ENCODE assay signal across 16 cellular contexts in the genomic region with DNA sequence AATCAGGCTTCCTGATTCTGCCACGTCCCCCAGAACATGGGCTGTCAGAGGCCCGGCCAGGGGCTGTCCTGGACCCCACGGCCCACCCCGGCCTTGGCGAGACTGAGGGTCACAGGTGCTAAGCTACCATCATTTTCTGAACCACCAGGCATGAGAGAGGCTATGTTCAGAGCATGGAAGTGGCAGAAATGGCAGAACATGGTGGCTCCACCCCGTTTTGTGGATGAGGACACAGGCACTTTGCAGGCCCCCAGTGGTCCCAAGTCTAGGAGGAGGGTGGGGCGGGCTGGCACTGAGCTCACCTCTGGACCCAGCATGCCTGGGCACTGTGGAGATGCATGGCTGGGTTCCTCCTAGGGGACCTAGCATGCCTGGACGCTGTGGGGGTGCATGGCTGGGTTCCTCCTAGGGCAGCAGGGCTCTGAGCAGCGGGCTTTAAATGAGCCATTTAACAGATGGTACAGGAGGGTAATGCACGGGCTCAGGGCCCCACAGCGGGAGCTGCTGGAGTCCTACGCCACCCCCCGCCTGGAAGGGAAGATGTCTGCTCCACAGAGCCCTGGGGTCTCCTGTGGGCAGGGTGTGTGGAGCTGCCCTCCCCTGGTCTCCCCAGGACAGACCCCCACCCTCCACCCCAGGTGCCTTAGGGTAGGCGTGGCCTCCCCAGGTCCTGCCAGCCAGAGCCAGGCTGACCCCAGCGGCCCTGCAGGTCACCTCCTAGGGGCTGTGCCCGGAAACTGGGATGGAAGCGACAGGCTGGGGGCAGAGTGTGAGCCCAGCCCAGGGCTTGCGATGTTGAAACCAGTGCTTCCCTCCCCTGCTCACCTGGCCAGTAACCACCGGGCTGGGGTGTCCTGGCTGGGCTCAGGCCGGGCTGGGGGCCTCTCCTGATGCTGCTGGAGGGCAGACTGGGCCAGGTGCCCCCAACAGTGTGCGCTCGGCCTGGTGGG. TPM values are rescaled to one million over a fixed set of nuclear protein-coding genes. Genes with fewer than 3 reads are reported as not detected.
DNase-seq lines count a peak whose midpoint lies in the region; TF ChIP-seq lines count a peak whose summit lies in the region.
"Had no signal": no experiment of that assay in that cellular context is flagged by ENCODE, and none has a peak within 500 bp of the region (broad histone marks: within the 10 kb centered on the region; RNA-seq: fewer than 3 reads in every experiment).

No MANE protein-coding gene starts in this region.

- H3K36me3 Mint-ChIP-seq in osteocyte (ENCODE audit: unreplicated experiment) = no peaks in the 10 kb centered on the region

- H3K9me3 ChIP-seq in esophagus squamous epithelium = no peaks in the 10 kb centered on the region
- H3K9me3 ChIP-seq: gastroesophageal sphincter had no signal

- H3K27me3 Mint-ChIP-seq in osteocyte (ENCODE audit: unreplicated experiment) = peaks cover 2% of the 10 kb centered on the region

- peaks cover 0 to 50% (median 0%) of the 10 kb centered on the region in 4 donors for H3K27me3 ChIP-seq in esophagus squamous epithelium

- H3K9me3 Mint-ChIP-seq in osteocyte (ENCODE audit: unreplicated experiment) = no peaks in the 10 kb centered on the region

- WGBS in esophagus squamous epithelium, 2 donors = 70% methylated on average over 2 of the region's 22 CpGs; no CpG with 5 or more reads in 1 of the 2 donors

- no peak overlapping the region for H3K4me3 ChIP-seq in coronary artery
- H3K4me3 ChIP-seq in esophagus squamous epithelium = no peak overlapping the region
- H3K4me3 ChIP-seq: gastroesophageal sphincter had no signal

- H3K4me1 ChIP-seq in esophagus squamous epithelium = peaks cover 0 to 21% (median 0%) of the 10 kb centered on the region in 3 donors

- no peak overlapping the region for H3K4me3 Mint-ChIP-seq in osteocyte (ENCODE audit: unreplicated experiment)

- H3K36me3 ChIP-seq in esophagus squamous epithelium = no peaks in the 10 kb centered on the region
- H3K36me3 ChIP-seq: gastroesophageal sphincter had no signal

- peak overlapping the region; percentile 64 for H3K27ac Mint-ChIP-seq in osteocyte (ENCODE audit: unreplicated experiment)

- no peak for TF ChIP-seq CTCF in coronary artery (IDR thresholded peaks at IDR 0.05)
- no peak for TF ChIP-seq CTCF in osteocyte (IDR thresholded peaks at IDR 0.05)
- TF ChIP-seq CTCF in esophagus squamous epithelium (IDR thresholded peaks at IDR 0.05) = no peak

- DNase-seq in GM03348 (ENCODE audit: low spot score) (peak; percentile 7), coronary artery (ENCODE audit: low spot score) (peak; percentile 69), osteocyte (ENCODE audit: extremely low spot score, unreplicated experiment) (no peak), DMS53 (lab: John Stamatoyannopoulos, UW) (no peak), NCI-H510A (lab: John Stamatoyannopoulos, UW) (no peak), NCI-H128 (lab: John Stamatoyannopoulos, UW; ENCODE audit: unreplicated experiment) (no peak), esophagus squamous epithelium (lab: John Stamatoyannopoulos, UW) (no peak)
- DNase-seq: NCI-H1092 treated with DMSO at 0.1 percent for 48 hours, NCI-H748 treated with DMSO at 0.1 percent for 48 hours, substantia nigra had no signal

- TF ChIP-seq POLR2A in esophagus squamous epithelium (IDR thresholded peaks at IDR 0.05) = no peak

- no peak; the same call in 1 of the 2 replicates for TF ChIP-seq RAD21 in Ishikawa (IDR thresholded peaks at IDR 0.05; ENCODE audit: low read depth)

- H3K27ac ChIP-seq in coronary artery (peak overlapping the region in 1 of 2 donors; percentile 35), esophagus squamous epithelium (no peak overlapping the region)
- H3K27ac ChIP-seq: gastroesophageal sphincter had no signal

- peak; percentile 87 for TF ChIP-seq EP300 in Ishikawa (IDR thresholded peaks at IDR 0.05; ENCODE audit: borderline replicate concordance)

- intact Hi-C loops in esophagus squamous epithelium (cut with DNase I) = no loop called here

- peaks cover 17% of the 10 kb centered on the region for H3K4me1 Mint-ChIP-seq in osteocyte (ENCODE audit: unreplicated experiment)

TF ChIP-seq in Ishikawa, 13 proteins besides CTCF, POLR2A, EP300 and RAD21:
- TF ChIP-seq ZBTB7A (IDR thresholded peaks at IDR 0.05; ENCODE audit: low read depth) (peak; percentile 71; the same call in 1 of the 2 replicates), NFIC (IDR thresholded peaks at IDR 0.05) (peak; percentile 71), TEAD4 (IDR thresholded peaks at IDR 0.05) (peak; percentile 71), EGR1 (IDR thresholded peaks at IDR 0.05) (no peak), CEBPB (IDR thresholded peaks at IDR 0.05) (peak; percentile 59; the same call in 1 of the 2 replicates), TAF1 (IDR thresholded peaks at IDR 0.05; ENCODE audit: low read depth) (no peak), TCF12 (IDR thresholded peaks at IDR 0.05; ENCODE audit: low read depth) (peak; percentile 91), FOXM1 (IDR thresholded peaks at IDR 0.05; ENCODE audit: borderline replicate concordance, low read depth) (peak; percentile 83), YY1 (IDR thresholded peaks at IDR 0.05; ENCODE audit: low read depth) (peak; percentile 59; the same call in 1 of the 2 replicates), CREB1 (IDR thresholded peaks at IDR 0.05; ENCODE audit: low read depth) (no peak)
- TF ChIP-seq, protein P1, sequence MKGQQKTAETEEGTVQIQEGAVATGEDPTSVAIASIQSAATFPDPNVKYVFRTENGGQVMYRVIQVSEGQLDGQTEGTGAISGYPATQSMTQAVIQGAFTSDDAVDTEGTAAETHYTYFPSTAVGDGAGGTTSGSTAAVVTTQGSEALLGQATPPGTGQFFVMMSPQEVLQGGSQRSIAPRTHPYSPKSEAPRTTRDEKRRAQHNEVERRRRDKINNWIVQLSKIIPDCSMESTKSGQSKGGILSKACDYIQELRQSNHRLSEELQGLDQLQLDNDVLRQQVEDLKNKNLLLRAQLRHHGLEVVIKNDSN (IDR thresholded peaks at IDR 0.05) = no peak
- TF ChIP-seq, protein P2, sequence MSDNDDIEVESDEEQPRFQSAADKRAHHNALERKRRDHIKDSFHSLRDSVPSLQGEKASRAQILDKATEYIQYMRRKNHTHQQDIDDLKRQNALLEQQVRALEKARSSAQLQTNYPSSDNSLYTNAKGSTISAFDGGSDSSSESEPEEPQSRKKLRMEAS (IDR thresholded peaks at IDR 0.05) = no peak
TF ChIP-seq in Ishikawa: peak in this region for 7.

RNA-seq across cellular contexts. Expression of a gene that starts 6.1 kb away (rescaled TPM):
- total RNA-seq in osteocyte = not detected in 2 replicates
- 1 to 10 TPM in 1 of 4 donors, under 1 TPM in 1, not detected in 2; under 0.01 to 1.5 TPM for total RNA-seq in esophagus squamous epithelium
- total RNA-seq: activated CD8-positive, alpha-beta memory T cell treated with anti-CD3 and anti-CD28 coated beads for 36 hours; dermis microvascular lymphatic vessel endothelial cell; liver; T-helper 1 cell treated with Interleukin-12 subunit alpha and Interleukin-12 subunit beta and Interleukin-4 antibody, amounts not matched to agents 30 ng/mL and 1 ng/mL, for 36 hours had no signal

Comparison
In these comparisons a context has a peak if more than half of its experiments do, and no peak if none do; other contexts are left out.
1. DNase-seq: peak in GM03348 (single experiment) and coronary artery (single experiment); none in osteocyte (single experiment), DMS53 (single experiment), NCI-H510A (single experiment), NCI-H128 (single experiment) and esophagus squamous epithelium (single experiment).